ENCODE assay signal across 12 cellular contexts in the genomic region with DNA sequence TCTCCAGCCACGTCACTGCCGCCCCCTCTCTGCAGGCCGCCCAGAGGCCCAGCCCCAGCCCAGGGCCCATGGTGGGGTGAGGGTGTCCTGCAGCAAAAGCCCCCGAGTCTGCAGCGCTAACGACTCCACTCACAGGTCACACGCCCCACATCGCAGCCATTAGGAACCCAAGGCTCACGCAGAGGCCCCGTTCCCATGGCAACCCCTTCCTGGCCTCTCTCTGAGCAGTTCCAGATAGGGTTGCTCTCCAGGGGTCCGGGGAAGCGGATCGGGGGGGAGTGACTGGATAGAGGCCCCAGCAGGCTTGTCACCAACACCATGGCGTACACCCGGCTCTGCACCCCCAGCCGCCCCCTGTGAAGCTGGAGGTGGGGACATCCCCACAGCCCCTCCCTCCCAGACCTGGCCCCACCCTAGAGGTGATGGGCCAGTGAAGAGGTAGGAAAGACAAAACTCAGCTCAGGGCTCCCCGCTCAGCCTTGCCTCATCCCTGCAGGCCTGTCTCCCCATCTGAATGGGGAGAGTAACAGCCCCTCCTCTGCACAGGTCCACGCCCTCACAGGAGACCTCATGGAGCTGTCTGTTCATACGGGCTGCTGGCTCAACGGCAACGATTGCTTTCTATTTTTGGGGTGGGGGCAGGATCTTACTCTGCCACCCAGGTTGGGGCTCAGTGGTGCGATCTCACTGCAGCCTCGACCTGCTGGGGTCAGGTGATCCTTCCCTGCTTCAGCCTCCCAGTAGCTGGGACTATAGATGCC. TPM values are rescaled to one million over a fixed set of nuclear protein-coding genes. Genes with fewer than 3 reads are reported as not detected.
DNase-seq lines count a peak whose midpoint lies in the region; ATAC-seq, FAIRE-seq and TF ChIP-seq lines count a peak whose summit lies in the region.
"Had no signal": no experiment of that assay in that cellular context is flagged by ENCODE, and none has a peak within 500 bp of the region (broad histone marks: within the 10 kb centered on the region; RNA-seq: fewer than 3 reads in every experiment).

No MANE protein-coding gene starts in this region.

- POLR2A ChIA-PET in H1 (lab: Charles Lee; ENCODE audit: partially characterized antibody): interaction anchor here (0.8 to 1.9 kb wide), 5 partner anchors 9 to 18 kb away, joined by 3 to 4 read pairs (median 3); no protein-coding TSS in a partner anchor

- FAIRE-seq in H1 (lab: Jason Lieb, UNC): no peak
- FAIRE-seq: D721Med had no signal

- CTCF ChIA-PET in H1 (lab: Charles Lee; ENCODE audit: partially characterized antibody): interaction anchor here (0.5 to 5.0 kb wide), 16 partner anchors 13 to 115 kb away, joined by 3 to 36 read pairs (median 3); no protein-coding TSS in a partner anchor

- H3K27me3 ChIP-seq in H1 (replicated peaks in 1 of 4; ENCODE audit: control insufficient read depth in 3 of 4, extremely low read depth in 1 of 4, insufficient read depth in 3 of 4, low read length in 3 of 4) (no peaks in the 10 kb centered on the region), neural progenitor cell (no peaks in the 10 kb centered on the region)

- peaks cover 15% of the 10 kb centered on the region for H3K36me3 Mint-ChIP-seq in neural progenitor cell

- no peak overlapping the region for H3K4me3 ChIP-seq in H1 (ENCODE audit: extremely low read depth in 1 of 4, insufficient read depth in 2 of 4, low read depth in 3 of 4, low read length in 4 of 4)
- H3K4me3 ChIP-seq in neural progenitor cell: peak overlapping the region; percentile 27

- ATAC-seq in HG03135 (IDR thresholded peaks at IDR 0.05; ENCODE audit: unreplicated experiment): no peak
- no peak for ATAC-seq in GM21576 (IDR thresholded peaks at IDR 0.05; ENCODE audit: unreplicated experiment)
- no peak for ATAC-seq in GM21619 (IDR thresholded peaks at IDR 0.05; ENCODE audit: unreplicated experiment)

- H3K27me3 Mint-ChIP-seq in neural progenitor cell (ENCODE audit: insufficient read depth, low read depth): peaks cover 4% of the 10 kb centered on the region

- H3K18ac ChIP-seq in H1 (ENCODE audit: extremely low read depth, low read length): peak overlapping the region; percentile 90; the same call in 1 of the 2 replicates

- H3K9me3 ChIP-seq in H1 (ENCODE audit: insufficient read depth in 2 of 2, low read depth in 1 of 2, low read length in 1 of 2): no peaks in the 10 kb centered on the region
- no peaks in the 10 kb centered on the region for H3K9me3 ChIP-seq in neural progenitor cell (ENCODE audit: low read depth)

- no peak overlapping the region for H2BK5ac ChIP-seq in H1 (ENCODE audit: low read depth, low read length)

- H2BK15ac ChIP-seq in H1 (ENCODE audit: low read length): peak overlapping the region; percentile 75; the same call in 1 of the 2 replicates

- H3K9ac ChIP-seq in H1 (replicated peaks in 1 of 4; ENCODE audit: extremely low read depth in 1 of 4, low read depth in 3 of 4, low read length in 3 of 4): no peak overlapping the region
- no peak overlapping the region for H3K9ac ChIP-seq in neural progenitor cell
- H3K9ac ChIP-seq: KMS-11 had no signal

- peaks cover 32% of the 10 kb centered on the region for H3K4me1 Mint-ChIP-seq in neural progenitor cell

- H4K8ac ChIP-seq in H1 (ENCODE audit: extremely low read depth, insufficient read depth, low read length): no peak overlapping the region

- H3K36me3 ChIP-seq in H1 (ENCODE audit: control insufficient read depth in 2 of 4, insufficient read depth in 4 of 4, low read length in 3 of 4): no peaks in the 10 kb centered on the region
- H3K36me3 ChIP-seq in neural progenitor cell: no peaks in the 10 kb centered on the region

- H3K79me2 ChIP-seq in H1 (ENCODE audit: control insufficient read depth in 1 of 2, insufficient read depth in 2 of 2, low read length in 2 of 2) (no peaks in the 10 kb centered on the region), neural progenitor cell (ENCODE audit: low read depth) (peaks cover 31% of the 10 kb centered on the region)

- H3K4me2 ChIP-seq in H1 (ENCODE audit: insufficient read depth in 1 of 2, low read depth in 2 of 2, low read length in 2 of 2) (no peak overlapping the region; a peak in 2 of 4 replicates), neural progenitor cell (peak overlapping the region; percentile 72)
- H3K4me2 ChIP-seq: KMS-11 had no signal

- H3K23me2 ChIP-seq in H1 (ENCODE audit: low read depth, low read length): no peaks in the 10 kb centered on the region

- H4K91ac ChIP-seq in H1 (replicated peaks; ENCODE audit: insufficient read length, low read length): no peak overlapping the region

- no peak overlapping the region for H2AFZ ChIP-seq in H1 (ENCODE audit: low read length)
- no peak overlapping the region for H2AFZ ChIP-seq in neural progenitor cell (replicated peaks)

- peak overlapping the region; percentile 69 for H3K4me3 Mint-ChIP-seq in neural progenitor cell
- H3K4me3 Mint-ChIP-seq: activated naive CD4-positive, alpha-beta T cell treated with anti-CD3 and anti-CD28 coated beads for 36 hours had no signal

- H3K14ac ChIP-seq in H1 (ENCODE audit: insufficient read length): no peak overlapping the region

- TF ChIP-seq POLR2A in H1 (IDR thresholded peaks at IDR 0.05; ENCODE audit: control extremely low read depth in 1 of 2, low read depth in 2 of 2, low read length in 2 of 2): no peak

- DNase-seq in COR-L47 (lab: John Stamatoyannopoulos, UW) (peak; percentile 35), NCI-H2227 treated with DMSO at 0.1 percent for 48 hours (lab: John Stamatoyannopoulos, UW) (peak; percentile 52), H1 (ENCODE audit: low read depth in 1 of 2, low spot score in 2 of 2) (peak in 1 of 2 experiments; percentile 80), neural progenitor cell (ENCODE audit: low spot score) (peak; percentile 91)
- no peak for DNase-seq in stimulated activated CD4-positive, alpha-beta T cell treated with anti-CD3 and anti-CD28 coated beads, Interleukin-15, amount 100 ng/mL, for 24 hours
- DNase-seq: activated naive CD4-positive, alpha-beta T cell treated with anti-CD3 and anti-CD28 coated beads for 36 hours; NCI-H774 had no signal

- no peak for TF ChIP-seq EP300 in H1 (IDR thresholded peaks at IDR 0.05; ENCODE audit: borderline replicate concordance in 1 of 2, low read depth in 2 of 2, low read length in 2 of 2)

- peaks cover 3% of the 10 kb centered on the region; the same call in 1 of the 2 replicates for H3K79me1 ChIP-seq in H1 (ENCODE audit: low read depth, low read length)

- peak overlapping the region; percentile 48; the same call in 1 of the 2 replicates for H2AK5ac ChIP-seq in H1 (ENCODE audit: low read depth, low read length)

- no peak for TF ChIP-seq RAD21 in H1 (IDR thresholded peaks at IDR 0.05 in 1 of 2, conservative IDR thresholded peaks at IDR 0.05 in 1 of 2; ENCODE audit: low read depth in 2 of 2, low read length in 2 of 2)

- H3K4ac ChIP-seq in H1 (replicated peaks; ENCODE audit: insufficient read length, low read depth, low read length): no peak overlapping the region

- H2BK12ac ChIP-seq in H1 (ENCODE audit: low read depth, low read length): 0 out of 2 replicates have a peak overlapping the region, but pooled peaks have one; percentile 7

- no peak overlapping the region for H2BK120ac ChIP-seq in H1 (replicated peaks; ENCODE audit: low read depth, low read length)

- no peak overlapping the region for H3K56ac ChIP-seq in H1 (replicated peaks; ENCODE audit: insufficient read length, low read depth, low read length)

- H2BK20ac ChIP-seq in H1 (ENCODE audit: low read length): no peak overlapping the region

- H4K5ac ChIP-seq in H1 (ENCODE audit: insufficient read length, low read depth, low read length): no peak overlapping the region

- no peak overlapping the region for H3K27ac ChIP-seq in H1 (ENCODE audit: low read depth, low read length)
- H3K27ac ChIP-seq in neural progenitor cell: peak overlapping the region; percentile 9
- H3K27ac ChIP-seq: KMS-11 had no signal

- H3K4me1 ChIP-seq in H1 (replicated peaks in 1 of 4; ENCODE audit: control insufficient read depth in 3 of 4, insufficient read depth in 4 of 4, low read length in 3 of 4) (peaks cover 0 to 10% (median 7%) of the 10 kb centered on the region in 4 experiments; a peak in 6 of 7 replicates), neural progenitor cell (peaks cover 18% of the 10 kb centered on the region)

- no peak overlapping the region for H3K23ac ChIP-seq in H1 (ENCODE audit: insufficient read length)

- no peaks in the 10 kb centered on the region for H3K9me3 Mint-ChIP-seq in neural progenitor cell
- H3K9me3 Mint-ChIP-seq: activated naive CD4-positive, alpha-beta T cell treated with anti-CD3 and anti-CD28 coated beads for 36 hours had no signal

- WGBS in H1 (ENCODE audit: extremely low coverage in 1 of 2, insufficient coverage in 1 of 2, insufficient read length in 1 of 2, insufficient replicate concordance in 2 of 2, low coverage in 1 of 2, low lambda C conversion rate in 2 of 2, missing lambda C conversion rate in 1 of 2), 2 experiments: 64% methylated on average over 13 of the region's 23 CpGs; no CpG with 5 or more reads in 1 of the 2 experiments

- H3F3A ChIP-seq in neural progenitor cell (ENCODE audit: low read depth): peaks cover 10% of the 10 kb centered on the region

- H4K20me1 ChIP-seq in H1 (replicated peaks in 1 of 2; ENCODE audit: control insufficient read depth in 1 of 2, insufficient read depth in 2 of 2, low read length in 2 of 2): peaks cover 2 to 5% of the 10 kb centered on the region in 2 experiments
- peaks cover 60% of the 10 kb centered on the region for H4K20me1 ChIP-seq in neural progenitor cell (ENCODE audit: low read depth)

- no peak for TF ChIP-seq CTCF in H1 (IDR thresholded peaks at IDR 0.05; ENCODE audit: control extremely low read depth in 1 of 3, insufficient read depth in 1 of 3, low read depth in 1 of 3, low read length in 3 of 3)
- TF ChIP-seq CTCF in neural progenitor cell (IDR thresholded peaks at IDR 0.05): no peak

- no peak overlapping the region for H3K27ac Mint-ChIP-seq in neural progenitor cell
- H3K27ac Mint-ChIP-seq: activated naive CD4-positive, alpha-beta T cell treated with anti-CD3 and anti-CD28 coated beads for 36 hours had no signal

TF ChIP-seq in H1, 55 proteins besides CTCF, POLR2A, EP300 and RAD21 (continues in another document):
- TF ChIP-seq SP1 (IDR thresholded peaks at IDR 0.05; ENCODE audit: low read depth, low read length): 0 out of 2 replicates have a peak, but pooled peaks have one; percentile 11
- TF ChIP-seq BACH1 (IDR thresholded peaks at IDR 0.05; ENCODE audit: low read length): no peak
- peak; percentile 25; the same call in 1 of the 2 replicates for TF ChIP-seq YY1 (IDR thresholded peaks at IDR 0.05; ENCODE audit: low read depth, low read length)

RNA-seq across cellular contexts. Expression of gene TNRC18, which starts 41.2 kb away (rescaled TPM):
- total RNA-seq in H1 (2021; fragmentation: NEBNext Ultra II Directional; extraction: Animal tissue kit (Norgen Biotek cat#: 25700)): 8.6 and 9.9 TPM in 2 replicates
- 1.7 and 3.2 TPM in 2 replicates for polyA plus RNA-seq in H1 (2011; rRNA removed)
- 2.3 TPM for polyA plus RNA-seq in H1 (2011; cell fraction: cytosol; rRNA removed)
- polyA plus RNA-seq in H1 (2011; cell fraction: nucleus; rRNA removed): 6.3 TPM
- 6.6 to 8.1 TPM (median 7.1 TPM) in 4 replicates for polyA plus RNA-seq in H1 (2012, experiment 1 of 2)
- polyA plus RNA-seq in H1 (2012, experiment 2 of 2): 6.2 TPM
- polyA plus RNA-seq in H1 (2013, experiment 1 of 2): 7.2 TPM
- polyA plus RNA-seq in H1 (2013, experiment 2 of 2): 6.0 TPM
- 2.0 and 2.7 TPM in 2 replicates for polyA minus RNA-seq in H1 (2011; rRNA and poly(A)+ RNA removed)
- 9.5 TPM for polyA minus RNA-seq in H1 (2011; cell fraction: cytosol; rRNA and poly(A)+ RNA removed)
- polyA minus RNA-seq in H1 (2011; cell fraction: nucleus; rRNA and poly(A)+ RNA removed): 2.5 TPM
- total RNA-seq in neural progenitor cell (ENCODE audit: low replicate concordance): 16.1 and 27.2 TPM in 2 replicates
